17 cellular contexts compared by ENCODE assay signal in the genomic region with DNA sequence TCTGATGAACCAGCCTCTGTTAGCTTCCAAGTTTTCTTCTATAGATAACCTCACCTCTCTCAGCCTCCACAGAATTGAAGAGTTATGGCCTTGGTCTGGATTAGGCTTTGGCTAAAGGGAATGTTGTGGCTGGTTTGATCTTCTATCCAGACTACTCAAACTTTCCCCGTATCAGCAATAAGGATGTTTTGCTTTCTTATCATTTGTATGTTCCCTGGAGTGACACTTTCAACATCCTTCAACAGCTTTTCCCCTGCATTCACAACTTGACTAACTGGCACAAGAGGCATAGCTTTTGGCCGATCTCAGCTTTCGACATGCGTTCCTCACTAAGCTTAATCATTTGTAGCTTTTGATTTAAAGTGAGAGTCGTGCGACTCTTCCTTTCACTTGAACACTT. TPM values are rescaled to one million over a fixed set of nuclear protein-coding genes. Genes with fewer than 3 reads are reported as not detected.
DNase-seq lines count a peak whose midpoint lies in the region; ATAC-seq and TF ChIP-seq lines count a peak whose summit lies in the region.
"Had no signal": no experiment of that assay in that cellular context is flagged by ENCODE, and none has a peak within 500 bp of the region (broad histone marks: within the 10 kb centered on the region; RNA-seq: fewer than 3 reads in every experiment).

No MANE protein-coding gene starts in this region.

- ATAC-seq in T-helper 17 cell = no peak
- peak; percentile 66 for ATAC-seq in mucosa of descending colon
- no peak for ATAC-seq in heart left ventricle
- ATAC-seq: CD8-positive, alpha-beta T cell; GM23338 had no signal

- DNase-seq in T-helper 17 cell (no peak), fibroblast of villous mesenchyme (ENCODE audit: low read depth) (peak; percentile 25), mucosa of descending colon (no peak), T-helper 9 cell (no peak), DMS 273 treated with DMSO at 0.1 percent for 48 hours (lab: John Stamatoyannopoulos, UW) (no peak), heart left ventricle (no peak)
- DNase-seq: Caco-2; CD4-positive, CD25-positive, alpha-beta regulatory T cell; CD8-positive, alpha-beta T cell; DMS53; DMS79 treated with DMSO at 0.1 percent for 48 hours; GF-D8 had no signal

- TF ChIP-seq POLR2A in heart left ventricle (IDR thresholded peaks at IDR 0.05) = no peak

- no peak overlapping the region for H3K4me3 ChIP-seq in fibroblast of villous mesenchyme (ENCODE audit: low read depth, low read length)
- no peak overlapping the region for H3K4me3 ChIP-seq in mucosa of descending colon
- H3K4me3 ChIP-seq in heart left ventricle = no peak overlapping the region
- H3K4me3 ChIP-seq: BLaER1, GM23338, HAP-1 had no signal

- no peaks in the 10 kb centered on the region for H3K27me3 ChIP-seq in heart left ventricle
- H3K27me3 ChIP-seq: BLaER1 had no signal

- no peaks in the 10 kb centered on the region for H3K36me3 Mint-ChIP-seq in T-helper 17 cell (ENCODE audit: low read depth)
- H3K36me3 Mint-ChIP-seq: CD8-positive, alpha-beta T cell had no signal

- H3K36me3 ChIP-seq in mucosa of descending colon (ENCODE audit: low read depth) (no peaks in the 10 kb centered on the region), heart left ventricle (no peaks in the 10 kb centered on the region)
- H3K36me3 ChIP-seq: BLaER1, HAP-1 had no signal

- no peak overlapping the region for H3K27ac ChIP-seq in heart left ventricle
- H3K27ac ChIP-seq: BLaER1, C4-2B had no signal

- H3K27ac Mint-ChIP-seq in T-helper 17 cell = peak overlapping the region; percentile 43
- H3K27ac Mint-ChIP-seq: B cell; CD4-positive, CD25-positive, alpha-beta regulatory T cell; CD8-positive, alpha-beta T cell; GM23338 had no signal

- no peaks in the 10 kb centered on the region for H3K4me1 Mint-ChIP-seq in T-helper 17 cell
- H3K4me1 Mint-ChIP-seq: B cell; CD4-positive, CD25-positive, alpha-beta regulatory T cell; GM23338 had no signal

- WGBS in heart left ventricle, 4 donors = 56 to 79% (median 68%) methylated on average over 6 of the region's 6 CpGs

- no peaks in the 10 kb centered on the region for H3K4me1 ChIP-seq in mucosa of descending colon (ENCODE audit: low read depth)
- no peaks in the 10 kb centered on the region for H3K4me1 ChIP-seq in heart left ventricle
- H3K4me1 ChIP-seq: BLaER1, HAP-1 had no signal

- H3K9me3 ChIP-seq in T-helper 17 cell (ENCODE audit: control insufficient read depth, low read length, poor library complexity, severe bottlenecking) = no peaks in the 10 kb centered on the region
- H3K9me3 ChIP-seq in mucosa of descending colon = no peaks in the 10 kb centered on the region
- H3K9me3 ChIP-seq in heart left ventricle = no peaks in the 10 kb centered on the region
- H3K9me3 ChIP-seq: BLaER1, Caco-2, HAP-1 had no signal

- TF ChIP-seq CTCF in fibroblast of villous mesenchyme (IDR thresholded peaks at IDR 0.05; ENCODE audit: insufficient read depth, low read depth, low read length) (no peak), mucosa of descending colon (IDR thresholded peaks at IDR 0.05) (no peak), heart left ventricle (IDR thresholded peaks at IDR 0.05) (no peak)

- H3K4me3 Mint-ChIP-seq in T-helper 17 cell = no peak overlapping the region
- H3K4me3 Mint-ChIP-seq: B cell; CD4-positive, CD25-positive, alpha-beta regulatory T cell; CD8-positive, alpha-beta T cell; GM23338 had no signal

- intact Hi-C loops in mucosa of descending colon (cut with DNase I, micrococcal nuclease) (no loop called here), heart left ventricle (cut with DNase I) (no loop called here)

- H3K27me3 Mint-ChIP-seq in T-helper 17 cell = no peaks in the 10 kb centered on the region
- H3K27me3 Mint-ChIP-seq: B cell; CD4-positive, CD25-positive, alpha-beta regulatory T cell had no signal

RNA-seq across cellular contexts. Expression of a gene that starts 28.1 kb away (rescaled TPM):
- total RNA-seq in T-helper 17 cell = 10 to 100 TPM; 13.3 to 15.4 TPM
- total RNA-seq in fibroblast of villous mesenchyme = 24.2 and 32.4 TPM in 2 replicates
- 100 to 1,000 TPM in 1 of 3 donors, 10 to 100 TPM in 2; 56.6 to 107 (median 93.0) TPM for total RNA-seq in mucosa of descending colon
- 10 to 100 TPM; 10.4 to 22.0 (median 11.8) TPM for total RNA-seq in heart left ventricle
- polyA plus RNA-seq in heart left ventricle = 10 to 100 TPM in 1 of 2 donors, 1 to 10 TPM in 1; 3.7 to 14.0 TPM
